8 cellular contexts compared by ENCODE assay signal in the genomic region with DNA sequence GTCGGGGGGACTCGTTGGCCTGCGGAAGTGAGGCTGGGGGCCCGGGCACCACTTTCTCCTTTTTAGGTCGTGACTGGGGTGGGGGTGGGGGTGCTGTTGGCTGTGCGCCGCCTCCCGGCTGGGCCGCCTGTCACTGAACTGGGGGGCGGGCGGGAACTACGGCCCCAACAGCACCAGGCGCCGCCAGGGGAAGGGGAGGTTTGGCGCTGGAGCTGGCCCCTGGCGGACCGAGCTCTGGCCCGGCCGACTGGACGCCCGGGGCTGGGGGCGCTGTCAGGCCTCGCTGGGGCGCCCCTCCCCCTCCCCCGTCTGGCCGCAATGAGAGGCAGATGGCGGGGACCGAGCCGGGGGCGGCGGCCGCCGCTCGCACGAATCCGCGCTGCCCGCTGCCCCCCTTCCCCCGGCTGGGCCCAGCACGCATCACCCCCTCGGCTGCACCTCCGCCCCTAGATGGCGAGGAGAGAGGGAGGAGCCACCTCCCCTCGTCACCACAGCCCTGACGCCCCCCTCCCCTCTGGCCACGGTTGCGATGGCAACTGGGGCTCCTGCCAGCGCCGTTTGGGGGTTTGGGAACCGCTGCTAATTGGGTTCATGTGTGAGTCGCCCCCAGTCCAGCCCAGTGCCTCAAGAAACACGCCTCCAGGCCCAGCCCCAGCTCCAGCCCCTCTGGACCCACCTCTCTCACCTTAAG. TPM values are rescaled to one million over a fixed set of nuclear protein-coding genes. Genes with fewer than 3 reads are reported as not detected.
DNase-seq lines count a peak whose midpoint lies in the region; ATAC-seq and TF ChIP-seq lines count a peak whose summit lies in the region.

No MANE protein-coding gene starts in this region.

- H3K9me3 Mint-ChIP-seq in Calu3 (ENCODE audit: low read depth, unreplicated experiment) (no peaks in the 10 kb centered on the region), neural progenitor cell (no peaks in the 10 kb centered on the region)
- H3K9me3 Mint-ChIP-seq in activated T-cell treated with anti-CD3 and anti-CD28 coated beads, Interleukin-2, amount 50 U/mL, for 72 hours, result no peaks in the 10 kb centered on the region

- H3K36me3 Mint-ChIP-seq in Calu3 (ENCODE audit: insufficient read depth, unreplicated experiment) (peaks cover 32% of the 10 kb centered on the region), neural progenitor cell (peaks cover 11% of the 10 kb centered on the region)
- H3K36me3 Mint-ChIP-seq in activated T-cell treated with anti-CD3 and anti-CD28 coated beads, Interleukin-2, amount 50 U/mL, for 72 hours (ENCODE audit: insufficient read depth in 2 of 2), result peaks cover 2 to 5% of the 10 kb centered on the region in 2 donors

- no peak overlapping the region for H3K4me2 ChIP-seq in KMS-11
- peak overlapping the region; percentile 85 for H3K4me2 ChIP-seq in neural progenitor cell

- peak overlapping the region; percentile 37; the same call in 1 of the 2 replicates for H3K9ac ChIP-seq in KMS-11
- no peak overlapping the region for H3K9ac ChIP-seq in neural progenitor cell

- H3K27ac Mint-ChIP-seq in Calu3 (ENCODE audit: unreplicated experiment) (no peak overlapping the region), neural progenitor cell (peak overlapping the region; percentile 99)
- H3K27ac Mint-ChIP-seq in activated T-cell treated with anti-CD3 and anti-CD28 coated beads, Interleukin-2, amount 50 U/mL, for 72 hours, result no peak overlapping the region

- H3F3A ChIP-seq in neural progenitor cell (ENCODE audit: low read depth), result peaks cover 36% of the 10 kb centered on the region

- H3K27me3 ChIP-seq in KMS-11 (ENCODE audit: insufficient read depth, low read depth) (no peaks in the 10 kb centered on the region), neural progenitor cell (peaks cover 2% of the 10 kb centered on the region)

- H3K27me3 Mint-ChIP-seq in Calu3 (ENCODE audit: unreplicated experiment) (no peaks in the 10 kb centered on the region), neural progenitor cell (ENCODE audit: insufficient read depth, low read depth) (peaks cover 8% of the 10 kb centered on the region)
- H3K27me3 Mint-ChIP-seq in activated T-cell treated with anti-CD3 and anti-CD28 coated beads, Interleukin-2, amount 50 U/mL, for 72 hours (ENCODE audit: low read depth), result peaks cover 42% of the 10 kb centered on the region

- H2AFZ ChIP-seq in KMS-11 (ENCODE audit: low read depth), result no peak overlapping the region
- no peak overlapping the region for H2AFZ ChIP-seq in neural progenitor cell (replicated peaks)

- BruUV-seq in Calu3 (replicated peaks; lab: Mats Ljungman, UMichigan), result no TSS peak

- no peak for TF ChIP-seq CTCF in Calu3 (IDR thresholded peaks at IDR 0.05; ENCODE audit: unreplicated experiment)
- no peak for TF ChIP-seq CTCF in KMS-11 (conservative IDR thresholded peaks at IDR 0.05; ENCODE audit: low read depth, low read length)
- TF ChIP-seq CTCF in neural progenitor cell (IDR thresholded peaks at IDR 0.05), result peak; percentile 31

- H4K20me1 ChIP-seq in KMS-11 (ENCODE audit: insufficient read depth) (no peaks in the 10 kb centered on the region), neural progenitor cell (ENCODE audit: low read depth) (no peaks in the 10 kb centered on the region)

- H3K4me3 ChIP-seq in KMS-11 (IDR thresholded peaks at IDR 0.05; ENCODE audit: insufficient read depth, low read depth, low read length) (no peak overlapping the region), neural progenitor cell (peak overlapping the region; percentile 74)

- no peak overlapping the region for H3K27ac ChIP-seq in KMS-11
- H3K27ac ChIP-seq in neural progenitor cell, result no peak overlapping the region

- H3K79me2 ChIP-seq in KMS-11 (ENCODE audit: insufficient read depth, low read depth) (no peaks in the 10 kb centered on the region), neural progenitor cell (ENCODE audit: low read depth) (peaks cover 3% of the 10 kb centered on the region)

- peak in 1 of 2 donors; percentile 27 for ATAC-seq in activated T-cell treated with anti-CD3 and anti-CD28 coated beads, Interleukin-2, amount 50 U/mL, for 72 hours (replicated peaks in 1 of 2)
- no peak for ATAC-seq in GM21717 (IDR thresholded peaks at IDR 0.05; ENCODE audit: unreplicated experiment)
- no peak for ATAC-seq in HG02981 (IDR thresholded peaks at IDR 0.05; ENCODE audit: unreplicated experiment)

- H3K4me3 Mint-ChIP-seq in Calu3 (ENCODE audit: low read depth, unreplicated experiment), result peak overlapping the region; percentile 66
- H3K4me3 Mint-ChIP-seq in activated T-cell treated with anti-CD3 and anti-CD28 coated beads, Interleukin-2, amount 50 U/mL, for 72 hours, result peak overlapping the region; percentile 81 to 87
- H3K4me3 Mint-ChIP-seq in neural progenitor cell, result peak overlapping the region; percentile 93

- no peak for DNase-seq in Calu3
- DNase-seq in activated T-cell treated with anti-CD3 and anti-CD28 coated beads, Interleukin-2, amount 50 U/mL, for 72 hours, result peak; percentile 20 to 37
- peak; percentile 81 for DNase-seq in fibroblast of the conjunctiva (ENCODE audit: low read depth)
- DNase-seq in neural progenitor cell (ENCODE audit: low spot score), result peak; percentile 91
- DNase-seq in HT-29 (ENCODE audit: low spot score), result no peak

- H3K9me3 ChIP-seq in neural progenitor cell (ENCODE audit: low read depth), result no peaks in the 10 kb centered on the region

- no peaks in the 10 kb centered on the region for H3K36me3 ChIP-seq in KMS-11 (ENCODE audit: insufficient read depth)
- no peaks in the 10 kb centered on the region for H3K36me3 ChIP-seq in neural progenitor cell

- CTCF ChIA-PET in Calu3 (lab: Charles Lee), result no interaction called here

- H3K4me1 ChIP-seq in KMS-11 (ENCODE audit: low read depth, poor library complexity, severe bottlenecking) (peaks cover 14% of the 10 kb centered on the region), neural progenitor cell (peaks cover 18% of the 10 kb centered on the region)

- intact Hi-C loops in Calu3 (cut with micrococcal nuclease; ENCODE audit: unreplicated experiment), result loop anchor here (5.0 kb wide), 1 partner anchor 36 kb away; no protein-coding TSS in a partner anchor

- peaks cover 11% of the 10 kb centered on the region for H3K4me1 Mint-ChIP-seq in Calu3 (ENCODE audit: low read depth, unreplicated experiment)
- H3K4me1 Mint-ChIP-seq in activated T-cell treated with anti-CD3 and anti-CD28 coated beads, Interleukin-2, amount 50 U/mL, for 72 hours (ENCODE audit: low read depth), result peaks cover 32% of the 10 kb centered on the region
- peaks cover 15% of the 10 kb centered on the region for H3K4me1 Mint-ChIP-seq in neural progenitor cell

RNA-seq across cellular contexts. Expression of a gene that starts 0.7 kb away (rescaled TPM):
- total RNA-seq in Calu3 (2022), result 10.7 and 12.8 TPM in 2 replicates
- 10 to 100 TPM in 1 of 2 donors, 1 to 10 TPM in 1; 2.6 to 11.3 TPM for total RNA-seq in activated T-cell treated with anti-CD3 and anti-CD28 coated beads, Interleukin-2, amount 50 U/mL, for 72 hours
- total RNA-seq in neural progenitor cell (ENCODE audit: low replicate concordance), result 38.2 and 95.3 TPM in 2 replicates
- total RNA-seq in HT-29 (2014; rRNA removed; shearing (Covaris generic)), result 2.9 and 4.3 TPM in 2 replicates

RNA-seq across cellular contexts. Expression of a gene that starts 28.9 kb away (rescaled TPM):
- total RNA-seq in Calu3 (2022), result 11.0 and 12.6 TPM in 2 replicates
- total RNA-seq in activated T-cell treated with anti-CD3 and anti-CD28 coated beads, Interleukin-2, amount 50 U/mL, for 72 hours, result 10 to 100 TPM; 11.0 to 18.6 TPM
- not detected in 2 replicates for total RNA-seq in neural progenitor cell (ENCODE audit: low replicate concordance)
- total RNA-seq in HT-29 (2014; rRNA removed; shearing (Covaris generic)), result 20.7 and 24.9 TPM in 2 replicates

RNA-seq across cellular contexts. Expression of a gene that starts 30.1 kb away (rescaled TPM):
- 7.5 and 8.4 TPM in 2 replicates for total RNA-seq in Calu3 (2022)
- under 1 TPM; 0.09 to 0.14 TPM for total RNA-seq in activated T-cell treated with anti-CD3 and anti-CD28 coated beads, Interleukin-2, amount 50 U/mL, for 72 hours
- 15.5 and 34.3 TPM in 2 replicates for total RNA-seq in neural progenitor cell (ENCODE audit: low replicate concordance)
- 21.3 and 25.1 TPM in 2 replicates for total RNA-seq in HT-29 (2014; rRNA removed; shearing (Covaris generic))

RNA-seq across cellular contexts. Expression of a gene that starts 33.8 kb away (rescaled TPM):
- total RNA-seq in Calu3 (2022), result 3.0 and 3.4 TPM in 2 replicates
- total RNA-seq in activated T-cell treated with anti-CD3 and anti-CD28 coated beads, Interleukin-2, amount 50 U/mL, for 72 hours, result 1 to 10 TPM; 4.6 to 6.9 TPM
- total RNA-seq in neural progenitor cell (ENCODE audit: low replicate concordance), result not detected in 2 replicates
- total RNA-seq in HT-29 (2014; rRNA removed; shearing (Covaris generic)), result 1.6 and 2.9 TPM in 2 replicates

RNA-seq across cellular contexts. Expression of a gene that starts 57.4 kb away (rescaled TPM):
- total RNA-seq in Calu3 (2022) (13.4 and 18.7 TPM in 2 replicates), neural progenitor cell (ENCODE audit: low replicate concordance) (1.9 and 4.6 TPM in 2 replicates)
- total RNA-seq in activated T-cell treated with anti-CD3 and anti-CD28 coated beads, Interleukin-2, amount 50 U/mL, for 72 hours, result 10 to 100 TPM; 27.1 to 28.5 TPM
- 9.8 and 10.6 TPM in 2 replicates for total RNA-seq in HT-29 (2014; rRNA removed; shearing (Covaris generic))

Comparison
In these comparisons a context has a peak if more than half of its experiments do, and no peak if none do; other contexts are left out.
1. DNase-seq: peak in activated T-cell treated with anti-CD3 and anti-CD28 coated beads, Interleukin-2, amount 50 U/mL, for 72 hours (2 of 2), fibroblast of the conjunctiva (single experiment) and neural progenitor cell (single experiment); none in Calu3 (single experiment) and HT-29 (single experiment).
2. RNA of a gene that starts 28.9 kb away (total RNA-seq): 20.7 to 24.9 TPM in HT-29, 11.0 to 18.6 TPM in activated T-cell treated with anti-CD3 and anti-CD28 coated beads, Interleukin-2, amount 50 U/mL, for 72 hours and 11.0 to 12.6 TPM in Calu3; not detected in neural progenitor cell; every median in the first group is over 10 times any median in the second.
3. Peak in every context shown above with its lines, with median percentiles within 50 percentile points of each other: H3K4me3 Mint-ChIP-seq.